ENCODE assay signal across 12 cellular contexts in genomic region chr11:117829369-117829725, GRCh38. TPM values are rescaled to one million over a fixed set of nuclear protein-coding genes. Genes with fewer than 3 reads are reported as not detected.
A peak's percentile ranks its signal among the peaks of the same experiment; 100 is the strongest.
DNase-seq lines count a peak whose midpoint lies in the region; ATAC-seq and TF ChIP-seq lines count a peak whose summit lies in the region.
"Had no signal": no experiment of that assay in that cellular context is flagged by ENCODE, and none has a peak within 500 bp of the region (broad histone marks: within the 10 kb centered on the region; RNA-seq: fewer than 3 reads in every experiment).

No MANE protein-coding gene starts in this region.

- peaks cover 59% of the 10 kb centered on the region for H3K4me1 ChIP-seq in testis

- 56 to 60% methylated on average over 4 to 7 of the region's 7 CpGs for WGBS in testis, 2 donors

- CTCF ChIA-PET in activated CD4-positive, alpha-beta memory T cell treated with anti-CD3 and anti-CD28 coated beads for 36 hours (lab: Charles Lee) = interaction anchor here (0.6 to 1.4 kb wide), 2 partner anchors 117 to 224 kb away, joined by 3 to 4 read pairs; no protein-coding TSS in a partner anchor
- CTCF ChIA-PET in activated CD4-positive, alpha-beta memory T cell treated with anti-CD3 and anti-CD28 coated beads, Interleukin-2, amount 10 ng/mL, durations not matched to agents 7 days and 5 days (lab: Charles Lee) = interaction anchor here (1.2 to 3.0 kb wide), 2 partner anchors 43 to 224 kb away, joined by 3 to 17 read pairs; no protein-coding TSS in a partner anchor

- no peak for TF ChIP-seq CTCF in testis (IDR thresholded peaks at IDR 0.05)

- H3K4me3 Mint-ChIP-seq in activated CD4-positive, alpha-beta memory T cell treated with anti-CD3 and anti-CD28 coated beads for 36 hours = no peak overlapping the region
- no peak overlapping the region for H3K4me3 Mint-ChIP-seq in activated CD4-positive, alpha-beta memory T cell treated with anti-CD3 and anti-CD28 coated beads, Interleukin-2, amount 10 ng/mL, durations not matched to agents 7 days and 5 days
- H3K4me3 Mint-ChIP-seq: HFFc6 had no signal

- intact Hi-C loops in activated CD4-positive, alpha-beta memory T cell treated with anti-CD3 and anti-CD28 coated beads for 36 hours (cut with micrococcal nuclease) = no loop called here
- intact Hi-C loops in testis (cut with DNase I; ENCODE audit: low total_unique reads) = no loop called here

- no peaks in the 10 kb centered on the region for H3K27me3 Mint-ChIP-seq in activated CD4-positive, alpha-beta memory T cell treated with anti-CD3 and anti-CD28 coated beads for 36 hours
- no peaks in the 10 kb centered on the region for H3K27me3 Mint-ChIP-seq in activated CD4-positive, alpha-beta memory T cell treated with anti-CD3 and anti-CD28 coated beads, Interleukin-2, amount 10 ng/mL, durations not matched to agents 7 days and 5 days

- no peak for ATAC-seq in HG03520 (IDR thresholded peaks at IDR 0.05; ENCODE audit: unreplicated experiment)

- H3K4me1 Mint-ChIP-seq in activated CD4-positive, alpha-beta memory T cell treated with anti-CD3 and anti-CD28 coated beads for 36 hours (ENCODE audit: low read depth) = peaks cover 39% of the 10 kb centered on the region
- peaks cover 48% of the 10 kb centered on the region for H3K4me1 Mint-ChIP-seq in activated CD4-positive, alpha-beta memory T cell treated with anti-CD3 and anti-CD28 coated beads, Interleukin-2, amount 10 ng/mL, durations not matched to agents 7 days and 5 days

- H3K36me3 ChIP-seq in testis (ENCODE audit: low read depth, missing control alignments) = no peaks in the 10 kb centered on the region

- DNase-seq in activated CD4-positive, alpha-beta memory T cell treated with anti-CD3 and anti-CD28 coated beads for 36 hours = peak; percentile 19
- DNase-seq in activated CD4-positive, alpha-beta memory T cell treated with anti-CD3 and anti-CD28 coated beads, Interleukin-2, amount 10 ng/mL, durations not matched to agents 7 days and 5 days = no peak
- DNase-seq in activated CD8-positive, alpha-beta memory T cell treated with anti-CD3 and anti-CD28 coated beads, Interleukin-2, amount 50 U/mL, for 48 hours = peak; percentile 50
- DNase-seq in islet precursor cell (peak; percentile 58), testis (peak; percentile 19), H4 (ENCODE audit: low spot score) (no peak), nucleus accumbens (lab: John Stamatoyannopoulos, UW) (no peak)
- DNase-seq: DMS79, NCI-H187 had no signal

- no peaks in the 10 kb centered on the region for H3K9me3 Mint-ChIP-seq in activated CD4-positive, alpha-beta memory T cell treated with anti-CD3 and anti-CD28 coated beads for 36 hours
- no peaks in the 10 kb centered on the region for H3K9me3 Mint-ChIP-seq in activated CD4-positive, alpha-beta memory T cell treated with anti-CD3 and anti-CD28 coated beads, Interleukin-2, amount 10 ng/mL, durations not matched to agents 7 days and 5 days
- H3K9me3 Mint-ChIP-seq: HFFc6 had no signal

- no peak for TF ChIP-seq POLR2A in testis (IDR thresholded peaks at IDR 0.05)

- peak overlapping the region in 1 of 2 donors; percentile 53 for H3K27ac ChIP-seq in testis

- H3K27me3 ChIP-seq in testis = no peaks in the 10 kb centered on the region

- H3K36me3 Mint-ChIP-seq in activated CD4-positive, alpha-beta memory T cell treated with anti-CD3 and anti-CD28 coated beads for 36 hours = no peaks in the 10 kb centered on the region
- H3K36me3 Mint-ChIP-seq in activated CD4-positive, alpha-beta memory T cell treated with anti-CD3 and anti-CD28 coated beads, Interleukin-2, amount 10 ng/mL, durations not matched to agents 7 days and 5 days (ENCODE audit: low read depth) = no peaks in the 10 kb centered on the region

- POLR2A ChIA-PET in activated CD4-positive, alpha-beta memory T cell treated with anti-CD3 and anti-CD28 coated beads for 36 hours (lab: Charles Lee) = no interaction called here
- POLR2A ChIA-PET in activated CD4-positive, alpha-beta memory T cell treated with anti-CD3 and anti-CD28 coated beads, Interleukin-2, amount 10 ng/mL, durations not matched to agents 7 days and 5 days (lab: Charles Lee) = interaction anchor here (1.3 to 3.2 kb wide), 4 partner anchors 12 to 172 kb away, joined by 6 to 15 read pairs (median 11); no protein-coding TSS in a partner anchor

- H3K4me3 ChIP-seq in testis = no peak overlapping the region

- H3K9me3 ChIP-seq in testis = no peaks in the 10 kb centered on the region

- no peak overlapping the region for H3K27ac Mint-ChIP-seq in activated CD4-positive, alpha-beta memory T cell treated with anti-CD3 and anti-CD28 coated beads for 36 hours
- H3K27ac Mint-ChIP-seq in activated CD4-positive, alpha-beta memory T cell treated with anti-CD3 and anti-CD28 coated beads, Interleukin-2, amount 10 ng/mL, durations not matched to agents 7 days and 5 days = no peak overlapping the region
- H3K27ac Mint-ChIP-seq: HFFc6 had no signal

RNA-seq across cellular contexts. Expression of gene FXYD2, which starts 4.8 kb away (rescaled TPM):
- total RNA-seq in activated CD4-positive, alpha-beta memory T cell treated with anti-CD3 and anti-CD28 coated beads for 36 hours = not detected
- under 1 TPM; 0.33 to 0.48 TPM for total RNA-seq in activated CD4-positive, alpha-beta memory T cell treated with anti-CD3 and anti-CD28 coated beads, Interleukin-2, amount 10 ng/mL, durations not matched to agents 7 days and 5 days
- 1 to 10 TPM; 5.3 to 7.6 TPM for total RNA-seq in testis
- 8.3 TPM for polyA plus RNA-seq in testis (ENCODE audit: insufficient read depth, low read depth, low replicate concordance)
- total RNA-seq in H4 (2014; rRNA removed; shearing (Covaris generic)) = not detected in 2 replicates
- polyA plus RNA-seq: AG04450 had no signal

RNA-seq across cellular contexts. Expression of gene DSCAML1, which starts 32.3 kb away (rescaled TPM):
- total RNA-seq in activated CD4-positive, alpha-beta memory T cell treated with anti-CD3 and anti-CD28 coated beads for 36 hours = under 1 TPM; 0.29 to 0.67 TPM
- under 1 TPM in 1 of 2 experiments, not detected in 1; 0.03 TPM for total RNA-seq in activated CD4-positive, alpha-beta memory T cell treated with anti-CD3 and anti-CD28 coated beads, Interleukin-2, amount 10 ng/mL, durations not matched to agents 7 days and 5 days
- 1 to 10 TPM; 3.0 to 6.1 TPM for total RNA-seq in testis
- polyA plus RNA-seq in testis (ENCODE audit: insufficient read depth, low read depth, low replicate concordance) = 1.6 TPM
- not detected in 2 replicates for total RNA-seq in H4 (2014; rRNA removed; shearing (Covaris generic))
- total RNA-seq: HFFc6 had no signal
- polyA plus RNA-seq: AG04450 had no signal

RNA-seq across cellular contexts. Expression of gene FXYD6, which starts 47.1 kb away (rescaled TPM):
- total RNA-seq in activated CD4-positive, alpha-beta memory T cell treated with anti-CD3 and anti-CD28 coated beads for 36 hours = under 1 TPM; 0.26 to 0.61 TPM
- total RNA-seq in activated CD4-positive, alpha-beta memory T cell treated with anti-CD3 and anti-CD28 coated beads, Interleukin-2, amount 10 ng/mL, durations not matched to agents 7 days and 5 days = not detected
- 100 to 1,000 TPM; 191 to 439 TPM for total RNA-seq in testis
- polyA plus RNA-seq in testis (ENCODE audit: insufficient read depth, low read depth, low replicate concordance) = 186 TPM
- 12.8 and 15.8 TPM in 2 replicates for total RNA-seq in H4 (2014; rRNA removed; shearing (Covaris generic))
- total RNA-seq: HFFc6 had no signal

Comparison
In these comparisons a context has a peak if more than half of its experiments do, and no peak if none do; other contexts are left out.
1. DNase-seq: peak in activated CD4-positive, alpha-beta memory T cell treated with anti-CD3 and anti-CD28 coated beads for 36 hours (single experiment), activated CD8-positive, alpha-beta memory T cell treated with anti-CD3 and anti-CD28 coated beads, Interleukin-2, amount 50 U/mL, for 48 hours (single experiment), islet precursor cell (single experiment) and testis (single experiment); none in activated CD4-positive, alpha-beta memory T cell treated with anti-CD3 and anti-CD28 coated beads, Interleukin-2, amount 10 ng/mL, durations not matched to agents 7 days and 5 days (single experiment), H4 (single experiment) and nucleus accumbens (0 of 56).
2. RNA of gene FXYD6, which starts 47.1 kb away (total RNA-seq): 191 to 439 TPM in testis; 12.8 to 15.8 TPM in H4, 0.26 to 0.61 TPM in activated CD4-positive, alpha-beta memory T cell treated with anti-CD3 and anti-CD28 coated beads for 36 hours and not detected in activated CD4-positive, alpha-beta memory T cell treated with anti-CD3 and anti-CD28 coated beads, Interleukin-2, amount 10 ng/mL, durations not matched to agents 7 days and 5 days; every median in the first group is over 10 times any median in the second.